In genomic region chr15:75354454-75354853, GRCh38 we compare ENCODE assay signal across 16 cellular contexts. TPM values are rescaled to one million over a fixed set of nuclear protein-coding genes. Genes with fewer than 3 reads are reported as not detected.
A peak's percentile ranks its signal among the peaks of the same experiment; 100 is the strongest.
DNase-seq lines count a peak whose midpoint lies in the region; ATAC-seq, FAIRE-seq and TF ChIP-seq lines count a peak whose summit lies in the region.
"Had no signal": no experiment of that assay in that cellular context is flagged by ENCODE, and none has a peak within 500 bp of the region (broad histone marks: within the 10 kb centered on the region; RNA-seq: fewer than 3 reads in every experiment).

No MANE protein-coding gene starts in this region.

- no TSS peak for BruUV-seq in HepG2 (replicated peaks; lab: Mats Ljungman, UMichigan)

- no peak overlapping the region for H3K9ac ChIP-seq in HepG2 (ENCODE audit: insufficient read depth, low read depth, low read length)
- H3K9ac ChIP-seq: GM23248 had no signal

- no peak for ATAC-seq in activated naive CD8-positive, alpha-beta T cell treated with anti-CD3 and anti-CD28 coated beads, Interleukin-2, amount 10 ng/mL, durations not matched to agents 7 days and 5 days (ENCODE audit: low read depth)
- peak; percentile 16 for ATAC-seq in HepG2
- ATAC-seq in HG02610 (IDR thresholded peaks at IDR 0.05; ENCODE audit: unreplicated experiment): no peak
- ATAC-seq in GM21526 (IDR thresholded peaks at IDR 0.05; ENCODE audit: low FRiP score, unreplicated experiment): no peak
- ATAC-seq: CD8-positive, alpha-beta T cell had no signal

- H2AFZ ChIP-seq in HepG2 (ENCODE audit: low read length): no peak overlapping the region
- H2AFZ ChIP-seq: GM23248 had no signal

- TF ChIP-seq EP300 in HepG2 (IDR thresholded peaks at IDR 0.05; ENCODE audit: low read depth in 2 of 2, low read length in 2 of 2) (no peak), HepG2 (CRISPR knock-in tag; IDR thresholded peaks at IDR 0.05; ENCODE audit: borderline replicate concordance) (no peak)

- H3K36me3 Mint-ChIP-seq in activated naive CD8-positive, alpha-beta T cell treated with anti-CD3 and anti-CD28 coated beads, Interleukin-2, amount 10 ng/mL, durations not matched to agents 7 days and 5 days: peaks cover 36% of the 10 kb centered on the region
- peaks cover 21% of the 10 kb centered on the region for H3K36me3 Mint-ChIP-seq in activated naive CD8-positive, alpha-beta T cell treated with anti-CD3 and anti-CD28 coated beads for 36 hours
- peaks cover 1% of the 10 kb centered on the region for H3K36me3 Mint-ChIP-seq in progenitor cell of endocrine pancreas (ENCODE audit: insufficient read depth)

- TF ChIP-seq CTCF in RWPE1 (conservative IDR thresholded peaks at IDR 0.05; ENCODE audit: low read depth): no peak
- no peak for TF ChIP-seq CTCF in HepG2 (CRISPR knock-in tag; IDR thresholded peaks at IDR 0.05)
- TF ChIP-seq CTCF in progenitor cell of endocrine pancreas (IDR thresholded peaks at IDR 0.05; ENCODE audit: unreplicated experiment): no peak

- H3K4me3 ChIP-seq in HepG2 (replicated peaks in 1 of 3; ENCODE audit: insufficient read depth in 1 of 3, low read depth in 2 of 3, low read length in 3 of 3): no peak overlapping the region
- H3K4me3 ChIP-seq: GM23248 had no signal

- H3K36me3 ChIP-seq in HepG2 (replicated peaks in 1 of 2; ENCODE audit: control insufficient read depth in 1 of 2, insufficient read depth in 2 of 2, low read length in 2 of 2): peaks cover 10 to 15% of the 10 kb centered on the region in 2 experiments; a peak in 2 of 5 replicates

- intact Hi-C loops in HepG2 (cut with micrococcal nuclease; ENCODE audit: unreplicated experiment): no loop called here

- H3K4me3 Mint-ChIP-seq in activated naive CD8-positive, alpha-beta T cell treated with anti-CD3 and anti-CD28 coated beads, Interleukin-2, amount 10 ng/mL, durations not matched to agents 7 days and 5 days: no peak overlapping the region
- no peak overlapping the region for H3K4me3 Mint-ChIP-seq in activated naive CD8-positive, alpha-beta T cell treated with anti-CD3 and anti-CD28 coated beads for 36 hours
- H3K4me3 Mint-ChIP-seq in progenitor cell of endocrine pancreas (ENCODE audit: low read depth): no peak overlapping the region
- H3K4me3 Mint-ChIP-seq: CD8-positive, alpha-beta T cell had no signal

- peak overlapping the region; percentile 22 for H3K27ac Mint-ChIP-seq in activated naive CD8-positive, alpha-beta T cell treated with anti-CD3 and anti-CD28 coated beads, Interleukin-2, amount 10 ng/mL, durations not matched to agents 7 days and 5 days
- H3K27ac Mint-ChIP-seq in activated naive CD8-positive, alpha-beta T cell treated with anti-CD3 and anti-CD28 coated beads for 36 hours: no peak overlapping the region
- no peak overlapping the region for H3K27ac Mint-ChIP-seq in progenitor cell of endocrine pancreas
- H3K27ac Mint-ChIP-seq: CD8-positive, alpha-beta T cell had no signal

- no peak overlapping the region for H3K4me2 ChIP-seq in HepG2 (ENCODE audit: low read depth, low read length)

- CTCF ChIA-PET in RWPE1 (lab: Yijun Ruan, JAX) (interaction anchor here (2.7 kb wide), 1 partner anchor 13 kb away, joined by 12 read pairs; no protein-coding TSS in a partner anchor), HepG2 (lab: Yijun Ruan, JAX; ENCODE audit: low intra/inter-chr PET ratio, low total read pairs) (no interaction called here)

- no peaks in the 10 kb centered on the region for H3K9me3 ChIP-seq in HepG2 (ENCODE audit: low read length)

- peaks cover 13% of the 10 kb centered on the region for H3K9me3 Mint-ChIP-seq in activated naive CD8-positive, alpha-beta T cell treated with anti-CD3 and anti-CD28 coated beads, Interleukin-2, amount 10 ng/mL, durations not matched to agents 7 days and 5 days
- peaks cover 8% of the 10 kb centered on the region for H3K9me3 Mint-ChIP-seq in activated naive CD8-positive, alpha-beta T cell treated with anti-CD3 and anti-CD28 coated beads for 36 hours
- H3K9me3 Mint-ChIP-seq in progenitor cell of endocrine pancreas (ENCODE audit: low read depth): no peaks in the 10 kb centered on the region

- no peak for DNase-seq in activated naive CD8-positive, alpha-beta T cell treated with anti-CD3 and anti-CD28 coated beads, Interleukin-2, amount 10 ng/mL, durations not matched to agents 7 days and 5 days
- DNase-seq in activated naive CD8-positive, alpha-beta T cell treated with anti-CD3 and anti-CD28 coated beads for 36 hours: no peak
- DNase-seq in RWPE1 (ENCODE audit: low spot score) (no peak), HepG2 (ENCODE audit: low spot score) (no peak), progenitor cell of endocrine pancreas (ENCODE audit: low spot score, unreplicated experiment) (no peak)
- DNase-seq: CD8-positive, alpha-beta T cell; GM23248; HCEC 1CT; NCI-H1694 treated with DMSO at 0.1 percent for 48 hours; OCI-M1; SHP77 treated with DMSO at 0.1 percent for 48 hours had no signal

- H3K27me3 Mint-ChIP-seq in activated naive CD8-positive, alpha-beta T cell treated with anti-CD3 and anti-CD28 coated beads, Interleukin-2, amount 10 ng/mL, durations not matched to agents 7 days and 5 days: no peaks in the 10 kb centered on the region
- H3K27me3 Mint-ChIP-seq in activated naive CD8-positive, alpha-beta T cell treated with anti-CD3 and anti-CD28 coated beads for 36 hours: no peaks in the 10 kb centered on the region
- no peaks in the 10 kb centered on the region for H3K27me3 Mint-ChIP-seq in progenitor cell of endocrine pancreas

- POLR2A ChIA-PET in activated naive CD8-positive, alpha-beta T cell treated with anti-CD3 and anti-CD28 coated beads, Interleukin-2, amount 10 ng/mL, durations not matched to agents 7 days and 5 days (lab: Charles Lee): interaction anchor here (1.2 to 3.1 kb wide), 2 partner anchors 14 to 293 kb away, joined by 3 to 15 read pairs; partner anchors contain the start of gene MAN2C1
- POLR2A ChIA-PET in RWPE1 (lab: Yijun Ruan, JAX; ENCODE audit: low non-redundant PET) (no interaction called here), HepG2 (lab: Yijun Ruan, JAX) (interaction anchor here (0.9 to 5.6 kb wide), 3 partner anchors 9 to 105 kb away, joined by 3 to 40 read pairs (median 7); partner anchors contain the start of gene MAN2C1)

- WGBS in HepG2 (ENCODE audit: low lambda C conversion rate): 90% methylated on average over 5 of the region's 7 CpGs

- H3K4me1 Mint-ChIP-seq in activated naive CD8-positive, alpha-beta T cell treated with anti-CD3 and anti-CD28 coated beads, Interleukin-2, amount 10 ng/mL, durations not matched to agents 7 days and 5 days: peaks cover 13% of the 10 kb centered on the region
- H3K4me1 Mint-ChIP-seq in activated naive CD8-positive, alpha-beta T cell treated with anti-CD3 and anti-CD28 coated beads for 36 hours: peaks cover 16% of the 10 kb centered on the region
- H3K4me1 Mint-ChIP-seq in progenitor cell of endocrine pancreas (ENCODE audit: low read depth): no peaks in the 10 kb centered on the region

- in situ Hi-C loops in HepG2 (cut with HindIII; ENCODE audit: extremely low pct_ligation_motif_present, low pct_unique_long_range_greater_than_20kb): no loop called here

- FAIRE-seq in HepG2 (lab: Jason Lieb, UNC): no peak
- FAIRE-seq: A204.1, GM12891, GM19239 had no signal

- no peak for TF ChIP-seq POLR2A in HepG2 (IDR thresholded peaks at IDR 0.05; ENCODE audit: insufficient read depth in 1 of 2, low read depth in 2 of 2, low read length in 2 of 2)

- H3K27ac ChIP-seq in RWPE1 (peak overlapping the region; percentile 28), HepG2 (ENCODE audit: extremely low read length, insufficient read depth, low read length) (no peak overlapping the region)
- H3K27ac ChIP-seq: GM23248 had no signal

- no peaks in the 10 kb centered on the region for H3K27me3 ChIP-seq in HepG2 (ENCODE audit: control insufficient read depth in 1 of 2, insufficient read depth in 2 of 2, low read length in 2 of 2)

- peaks cover 10% of the 10 kb centered on the region for H3K4me1 ChIP-seq in HepG2 (ENCODE audit: insufficient read depth, low read length)

- no peaks in the 10 kb centered on the region for H3K79me2 ChIP-seq in HepG2 (ENCODE audit: insufficient read depth, low read length)

- no peaks in the 10 kb centered on the region for H4K20me1 ChIP-seq in HepG2 (ENCODE audit: insufficient read depth, low read length)

- no peak for TF ChIP-seq RAD21 in HepG2 (CRISPR knock-in tag; IDR thresholded peaks at IDR 0.05)

RNA-seq across cellular contexts. Expression of gene NEIL1, which starts 7.6 kb away (rescaled TPM):
- total RNA-seq in activated naive CD8-positive, alpha-beta T cell treated with anti-CD3 and anti-CD28 coated beads, Interleukin-2, amount 10 ng/mL, durations not matched to agents 7 days and 5 days: 1 to 10 TPM; 8.6 to 9.8 TPM
- 1 to 10 TPM; 5.4 to 7.3 TPM for total RNA-seq in activated naive CD8-positive, alpha-beta T cell treated with anti-CD3 and anti-CD28 coated beads for 36 hours
- total RNA-seq in HepG2 (2016; rRNA removed; fragmentation: Illumina TruSeq; extraction: Trizol): 3.7 and 10.4 TPM in 2 replicates
- total RNA-seq in HepG2 (2016; cell fraction: cytosol; rRNA removed; fragmentation: Illumina TruSeq; extraction: Trizol; ENCODE audit: low read depth): 1.4 and 1.7 TPM in 2 replicates
- 3.3 and 9.7 TPM in 2 replicates for total RNA-seq in HepG2 (2016; cell fraction: insoluble cytoplasmic fraction; rRNA removed; fragmentation: Illumina TruSeq; extraction: Trizol)
- 1.2 and 1.6 TPM in 2 replicates for total RNA-seq in HepG2 (2016; cell fraction: membrane; rRNA removed; fragmentation: Illumina TruSeq; extraction: Trizol)
- 11.2 and 13.2 TPM in 2 replicates for total RNA-seq in HepG2 (2016; cell fraction: nucleus; rRNA removed; fragmentation: Illumina TruSeq; extraction: Trizol)
- 15.5 and 20.8 TPM in 2 replicates for polyA plus RNA-seq in HepG2 (2011; rRNA removed)
- polyA plus RNA-seq in HepG2 (2011; cell fraction: cytosol; rRNA removed): 2.3 and 5.2 TPM in 2 replicates
- 173 and 186 TPM in 2 replicates for polyA plus RNA-seq in HepG2 (2011; cell fraction: nucleus; rRNA removed)
- 12.7 and 12.8 TPM in 2 replicates for polyA plus RNA-seq in HepG2 (2012)
- polyA plus RNA-seq in HepG2 (2016; cell fraction: cytosol; fragmentation: Illumina TruSeq; extraction: Trizol; ENCODE audit: low read depth): 0.59 and 0.62 TPM in 2 replicates
- 2.5 and 3.3 TPM in 2 replicates for polyA plus RNA-seq in HepG2 (2016; cell fraction: insoluble cytoplasmic fraction; fragmentation: Illumina TruSeq; extraction: Trizol; ENCODE audit: low read depth)
- polyA plus RNA-seq in HepG2 (2016; cell fraction: membrane; fragmentation: Illumina TruSeq; extraction: Trizol; ENCODE audit: low read depth): 0.81 and 1.0 TPM in 2 replicates
- polyA plus RNA-seq in HepG2 (2016; cell fraction: nucleus; fragmentation: Illumina TruSeq; extraction: Trizol; ENCODE audit: insufficient read depth, low read depth): 42.4 and 44.3 TPM in 2 replicates
- 3.1 and 11.3 TPM in 2 replicates for polyA minus RNA-seq in HepG2 (2011; rRNA and poly(A)+ RNA removed; ENCODE audit: low replicate concordance)
- 2.1 and 3.2 TPM in 2 replicates for polyA minus RNA-seq in HepG2 (2011; cell fraction: cytosol; rRNA and poly(A)+ RNA removed)
- polyA minus RNA-seq in HepG2 (2011; cell fraction: nucleus; rRNA and poly(A)+ RNA removed): 13.9 and 19.4 TPM in 2 replicates
- 79.2 and 84.4 TPM in 2 replicates for total RNA-seq in progenitor cell of endocrine pancreas

RNA-seq across cellular contexts. Expression of gene MAN2C1, which starts 14.0 kb away (rescaled TPM):
- 100 to 1,000 TPM; 232 to 235 TPM for total RNA-seq in activated naive CD8-positive, alpha-beta T cell treated with anti-CD3 and anti-CD28 coated beads, Interleukin-2, amount 10 ng/mL, durations not matched to agents 7 days and 5 days
- 100 to 1,000 TPM; 123 to 135 TPM for total RNA-seq in activated naive CD8-positive, alpha-beta T cell treated with anti-CD3 and anti-CD28 coated beads for 36 hours
- total RNA-seq in HepG2 (2016; rRNA removed; fragmentation: Illumina TruSeq; extraction: Trizol) (19.5 and 71.0 TPM in 2 replicates), progenitor cell of endocrine pancreas (196 and 200 TPM in 2 replicates)
- 22.6 and 23.0 TPM in 2 replicates for total RNA-seq in HepG2 (2016; cell fraction: cytosol; rRNA removed; fragmentation: Illumina TruSeq; extraction: Trizol; ENCODE audit: low read depth)
- 18.6 and 68.6 TPM in 2 replicates for total RNA-seq in HepG2 (2016; cell fraction: insoluble cytoplasmic fraction; rRNA removed; fragmentation: Illumina TruSeq; extraction: Trizol)
- 13.2 and 14.6 TPM in 2 replicates for total RNA-seq in HepG2 (2016; cell fraction: membrane; rRNA removed; fragmentation: Illumina TruSeq; extraction: Trizol)
- total RNA-seq in HepG2 (2016; cell fraction: nucleus; rRNA removed; fragmentation: Illumina TruSeq; extraction: Trizol): 97.9 and 121 TPM in 2 replicates
- 62.6 and 75.6 TPM in 2 replicates for polyA plus RNA-seq in HepG2 (2011; rRNA removed)
- 13.2 and 22.4 TPM in 2 replicates for polyA plus RNA-seq in HepG2 (2011; cell fraction: cytosol; rRNA removed)
- polyA plus RNA-seq in HepG2 (2011; cell fraction: nucleus; rRNA removed): 865 and 1,137 TPM in 2 replicates
- 75.9 and 76.2 TPM in 2 replicates for polyA plus RNA-seq in HepG2 (2012)
- 1.8 and 2.8 TPM in 2 replicates for polyA plus RNA-seq in HepG2 (2016; cell fraction: cytosol; fragmentation: Illumina TruSeq; extraction: Trizol; ENCODE audit: low read depth)
- polyA plus RNA-seq in HepG2 (2016; cell fraction: insoluble cytoplasmic fraction; fragmentation: Illumina TruSeq; extraction: Trizol; ENCODE audit: low read depth): 13.7 and 14.4 TPM in 2 replicates
- polyA plus RNA-seq in HepG2 (2016; cell fraction: membrane; fragmentation: Illumina TruSeq; extraction: Trizol; ENCODE audit: low read depth): 3.1 and 3.3 TPM in 2 replicates
- polyA plus RNA-seq in HepG2 (2016; cell fraction: nucleus; fragmentation: Illumina TruSeq; extraction: Trizol; ENCODE audit: insufficient read depth, low read depth): 278 and 324 TPM in 2 replicates
- polyA minus RNA-seq in HepG2 (2011; rRNA and poly(A)+ RNA removed; ENCODE audit: low replicate concordance): 124 and 148 TPM in 2 replicates
- polyA minus RNA-seq in HepG2 (2011; cell fraction: cytosol; rRNA and poly(A)+ RNA removed): 16.0 and 22.9 TPM in 2 replicates
- 169 and 181 TPM in 2 replicates for polyA minus RNA-seq in HepG2 (2011; cell fraction: nucleus; rRNA and poly(A)+ RNA removed)

RNA-seq across cellular contexts. Expression of gene COMMD4, which starts 18.6 kb away (rescaled TPM):
- total RNA-seq in activated naive CD8-positive, alpha-beta T cell treated with anti-CD3 and anti-CD28 coated beads, Interleukin-2, amount 10 ng/mL, durations not matched to agents 7 days and 5 days: 10 to 100 TPM; 78.2 to 79.3 TPM
- 10 to 100 TPM; 92.7 to 97.4 TPM for total RNA-seq in activated naive CD8-positive, alpha-beta T cell treated with anti-CD3 and anti-CD28 coated beads for 36 hours
- total RNA-seq in HepG2 (2016; rRNA removed; fragmentation: Illumina TruSeq; extraction: Trizol): 89.9 and 106 TPM in 2 replicates
- total RNA-seq in HepG2 (2016; cell fraction: cytosol; rRNA removed; fragmentation: Illumina TruSeq; extraction: Trizol; ENCODE audit: low read depth): 17.5 and 17.7 TPM in 2 replicates
- 89.8 and 123 TPM in 2 replicates for total RNA-seq in HepG2 (2016; cell fraction: insoluble cytoplasmic fraction; rRNA removed; fragmentation: Illumina TruSeq; extraction: Trizol)
- total RNA-seq in HepG2 (2016; cell fraction: membrane; rRNA removed; fragmentation: Illumina TruSeq; extraction: Trizol): 25.0 and 27.3 TPM in 2 replicates
- total RNA-seq in HepG2 (2016; cell fraction: nucleus; rRNA removed; fragmentation: Illumina TruSeq; extraction: Trizol): 47.4 and 48.2 TPM in 2 replicates
- polyA plus RNA-seq in HepG2 (2011; rRNA removed): 45.8 and 48.8 TPM in 2 replicates
- polyA plus RNA-seq in HepG2 (2011; cell fraction: cytosol; rRNA removed): 65.2 and 112 TPM in 2 replicates
- 131 and 137 TPM in 2 replicates for polyA plus RNA-seq in HepG2 (2011; cell fraction: nucleus; rRNA removed)
- 24.2 and 36.2 TPM in 2 replicates for polyA plus RNA-seq in HepG2 (2012)
- polyA plus RNA-seq in HepG2 (2016; cell fraction: cytosol; fragmentation: Illumina TruSeq; extraction: Trizol; ENCODE audit: low read depth): 18.7 and 20.0 TPM in 2 replicates
- polyA plus RNA-seq in HepG2 (2016; cell fraction: insoluble cytoplasmic fraction; fragmentation: Illumina TruSeq; extraction: Trizol; ENCODE audit: low read depth): 103 and 109 TPM in 2 replicates
- polyA plus RNA-seq in HepG2 (2016; cell fraction: membrane; fragmentation: Illumina TruSeq; extraction: Trizol; ENCODE audit: low read depth): 24.2 and 25.0 TPM in 2 replicates
- polyA plus RNA-seq in HepG2 (2016; cell fraction: nucleus; fragmentation: Illumina TruSeq; extraction: Trizol; ENCODE audit: insufficient read depth, low read depth): 99.3 and 104 TPM in 2 replicates
- 34.3 and 108 TPM in 2 replicates for polyA minus RNA-seq in HepG2 (2011; rRNA and poly(A)+ RNA removed; ENCODE audit: low replicate concordance)
- 10.2 and 20.8 TPM in 2 replicates for polyA minus RNA-seq in HepG2 (2011; cell fraction: cytosol; rRNA and poly(A)+ RNA removed)
- polyA minus RNA-seq in HepG2 (2011; cell fraction: nucleus; rRNA and poly(A)+ RNA removed): 8.6 and 10.4 TPM in 2 replicates
- total RNA-seq in progenitor cell of endocrine pancreas: 95.6 and 95.7 TPM in 2 replicates
